In genomic region chr10:133217800-133218589, GRCh38 we compare ENCODE assay signal across 22 cellular contexts. TPM values are rescaled to one million over a fixed set of nuclear protein-coding genes. Genes with fewer than 3 reads are reported as not detected.
A peak's percentile ranks its signal among the peaks of the same experiment; 100 is the strongest.
DNase-seq lines count a peak whose midpoint lies in the region; ATAC-seq, FAIRE-seq and TF ChIP-seq lines count a peak whose summit lies in the region.
"Had no signal": no experiment of that assay in that cellular context is flagged by ENCODE, and none has a peak within 500 bp of the region (broad histone marks: within the 10 kb centered on the region; RNA-seq: fewer than 3 reads in every experiment).

No MANE protein-coding gene starts in this region.

- H3K4me2 ChIP-seq in GM23338 (no peak overlapping the region), K562 (ENCODE audit: insufficient read depth, low read length) (no peak overlapping the region), mesenchymal stem cell (ENCODE audit: low read length, poor library complexity, severe bottlenecking) (no peak overlapping the region), SK-N-SH (no peak overlapping the region)

- H3K27me3 ChIP-seq in GM23338 (ENCODE audit: insufficient read depth): no peaks in the 10 kb centered on the region
- H3K27me3 ChIP-seq in K562 (ENCODE audit: control insufficient read depth in 2 of 2, insufficient read depth in 2 of 2, low read length in 2 of 2): peaks cover 5 to 45% of the 10 kb centered on the region in 2 experiments
- H3K27me3 ChIP-seq in mesenchymal stem cell (ENCODE audit: control insufficient read depth in 1 of 2, insufficient read depth in 1 of 2, low read length in 2 of 2): peaks cover 12 to 22% of the 10 kb centered on the region in 2 experiments
- H3K27me3 ChIP-seq in SK-N-SH (ENCODE audit: insufficient read depth): peaks cover 60% of the 10 kb centered on the region
- H3K27me3 ChIP-seq in thyroid gland: no peaks in the 10 kb centered on the region

- H3K9me1 ChIP-seq in K562 (ENCODE audit: control insufficient read depth, insufficient read depth, low read length): no peaks in the 10 kb centered on the region

- H4K8ac ChIP-seq in mesenchymal stem cell (ENCODE audit: low read length): no peak overlapping the region

- no TSS peak for BruUV-seq in K562 (replicated peaks; lab: Mats Ljungman, UMichigan)

- peaks cover 3% of the 10 kb centered on the region for H3K4me1 Mint-ChIP-seq in GM23338
- H3K4me1 Mint-ChIP-seq: CD4-positive, CD25-positive, alpha-beta regulatory T cell had no signal

- H3K4me3 Mint-ChIP-seq in GM23338: no peak overlapping the region
- H3K4me3 Mint-ChIP-seq: CD4-positive, CD25-positive, alpha-beta regulatory T cell; CD8-positive, alpha-beta T cell; H9; HFFc6 had no signal

- H3K4ac ChIP-seq in mesenchymal stem cell (ENCODE audit: low read depth in 1 of 2, low read length in 2 of 2): no peak overlapping the region

- TF ChIP-seq RAD21 in K562 (CRISPR knock-in tag; conservative IDR thresholded peaks at IDR 0.05 in 1 of 2, IDR thresholded peaks at IDR 0.05 in 1 of 2) (no peak), SK-N-SH (IDR thresholded peaks at IDR 0.05; ENCODE audit: low read length) (no peak)

- in situ Hi-C loops in K562 (cut with MboI): no loop called here

- H3K4me1 ChIP-seq in GM23338 (ENCODE audit: insufficient read depth): 0 out of 2 replicates have a peak, but pooled peaks cover 4% of the 10 kb centered on the region
- H3K4me1 ChIP-seq in HEK293 (ENCODE audit: control insufficient read depth, insufficient read depth, low read length): no peaks in the 10 kb centered on the region
- H3K4me1 ChIP-seq in K562 (replicated peaks in 1 of 2; ENCODE audit: control insufficient read depth in 2 of 2, insufficient read depth in 2 of 2, low read length in 2 of 2): peaks cover 0 to 50% of the 10 kb centered on the region in 2 experiments; a peak in 2 of 5 replicates
- H3K4me1 ChIP-seq in mesenchymal stem cell (ENCODE audit: control insufficient read depth, insufficient read depth, low read depth, low read length): peaks cover 2% of the 10 kb centered on the region
- H3K4me1 ChIP-seq in SK-N-SH (ENCODE audit: control insufficient read depth in 1 of 2, insufficient read depth in 2 of 2, low read depth in 1 of 2, low read length in 1 of 2): no peaks in the 10 kb centered on the region
- H3K4me1 ChIP-seq in thyroid gland: no peaks in the 10 kb centered on the region
- H3K4me1 ChIP-seq: Caco-2 had no signal

- H3K36me3 Mint-ChIP-seq in GM23338 (ENCODE audit: low read depth): peaks cover 3% of the 10 kb centered on the region; the same call in 1 of the 3 replicates
- H3K36me3 Mint-ChIP-seq: CD4-positive, CD25-positive, alpha-beta regulatory T cell; CD8-positive, alpha-beta T cell had no signal

- H3K9me3 ChIP-seq in HEK293 (ENCODE audit: control insufficient read depth, insufficient read depth, low read depth, low read length): no peaks in the 10 kb centered on the region
- H3K9me3 ChIP-seq in K562 (replicated peaks; ENCODE audit: control insufficient read depth, insufficient read depth, low read depth, low read length): no peaks in the 10 kb centered on the region
- no peaks in the 10 kb centered on the region for H3K9me3 ChIP-seq in mesenchymal stem cell (ENCODE audit: control insufficient read depth, low read length)
- H3K9me3 ChIP-seq in SK-N-SH: no peaks in the 10 kb centered on the region
- H3K9me3 ChIP-seq in thyroid gland: no peaks in the 10 kb centered on the region
- H3K9me3 ChIP-seq: Caco-2 had no signal

- H3K27me3 Mint-ChIP-seq in GM23338 (ENCODE audit: insufficient read depth, low read depth, poor library complexity): peaks cover 11% of the 10 kb centered on the region

- no peak overlapping the region for H3K14ac ChIP-seq in mesenchymal stem cell (ENCODE audit: low read length in 2 of 2)

- TF ChIP-seq CTCF in GM23338 (conservative IDR thresholded peaks at IDR 0.05; ENCODE audit: low read depth in 2 of 2) (no peak), HEK293 (tag by site-specific recombination; IDR thresholded peaks at IDR 0.05) (no peak), K562 (IDR thresholded peaks at IDR 0.05 in 2 of 3, conservative IDR thresholded peaks at IDR 0.05 in 1 of 3; ENCODE audit: insufficient read depth in 2 of 3, low read depth in 1 of 3, low read length in 3 of 3) (no peak), SK-N-SH (IDR thresholded peaks at IDR 0.05) (no peak), thyroid gland (IDR thresholded peaks at IDR 0.05) (no peak)

- TF ChIP-seq EP300 in K562 (IDR thresholded peaks at IDR 0.05; ENCODE audit: low read length): no peak
- TF ChIP-seq EP300 in SK-N-SH (IDR thresholded peaks at IDR 0.05; ENCODE audit: borderline replicate concordance in 1 of 2, low read depth in 1 of 2, low read length in 1 of 2): no peak

- no peak overlapping the region for H3K18ac ChIP-seq in mesenchymal stem cell (ENCODE audit: low read depth in 1 of 2, low read length in 2 of 2)

- H3K9me2 ChIP-seq in GM23338 (ENCODE audit: insufficient read depth): no peaks in the 10 kb centered on the region
- H3K9me2 ChIP-seq in SK-N-SH: no peaks in the 10 kb centered on the region

- H3K9me3 Mint-ChIP-seq in GM23338: no peaks in the 10 kb centered on the region; the same call in 2 of the 3 replicates
- H3K9me3 Mint-ChIP-seq: CD4-positive, CD25-positive, alpha-beta regulatory T cell; CD8-positive, alpha-beta T cell had no signal

- TF ChIP-seq POLR2A in K562 (conservative IDR thresholded peaks at IDR 0.05) (no peak), thyroid gland (IDR thresholded peaks at IDR 0.05) (no peak)

- H3K36me3 ChIP-seq in GM23338 (ENCODE audit: insufficient read depth): no peaks in the 10 kb centered on the region
- H3K36me3 ChIP-seq in HEK293 (ENCODE audit: control insufficient read depth in 2 of 2, insufficient read depth in 1 of 2, low read length in 2 of 2): no peaks in the 10 kb centered on the region
- no peaks in the 10 kb centered on the region for H3K36me3 ChIP-seq in K562 (ENCODE audit: control insufficient read depth, insufficient read depth, low read length)
- H3K36me3 ChIP-seq in mesenchymal stem cell (ENCODE audit: control insufficient read depth in 1 of 2, insufficient read depth in 2 of 2, low read depth in 1 of 2, low read length in 2 of 2): no peaks in the 10 kb centered on the region
- H3K36me3 ChIP-seq in SK-N-SH (replicated peaks in 1 of 2; ENCODE audit: control insufficient read depth in 1 of 2, insufficient read depth in 2 of 2, low read length in 1 of 2): no peaks in the 10 kb centered on the region
- no peaks in the 10 kb centered on the region for H3K36me3 ChIP-seq in thyroid gland

- H4K20me1 ChIP-seq in GM23338 (replicated peaks; ENCODE audit: insufficient read depth): no peaks in the 10 kb centered on the region
- no peaks in the 10 kb centered on the region for H4K20me1 ChIP-seq in K562 (replicated peaks; ENCODE audit: control insufficient read depth, insufficient read depth, low read length)
- H4K20me1 ChIP-seq in SK-N-SH (ENCODE audit: insufficient read depth): no peaks in the 10 kb centered on the region

- H2BK120ac ChIP-seq in mesenchymal stem cell (ENCODE audit: low read depth, low read length): no peak overlapping the region

- no peak overlapping the region for H3K4me3 ChIP-seq in GM23338
- H3K4me3 ChIP-seq in HEK293 (ENCODE audit: low read depth, low read length): no peak overlapping the region
- no peak overlapping the region for H3K4me3 ChIP-seq in K562
- no peak overlapping the region for H3K4me3 ChIP-seq in mesenchymal stem cell (ENCODE audit: insufficient read depth in 1 of 2, low read depth in 1 of 2, low read length in 2 of 2)
- no peak overlapping the region for H3K4me3 ChIP-seq in SK-N-SH (ENCODE audit: low read depth in 2 of 2, low read length in 1 of 2)
- no peak overlapping the region for H3K4me3 ChIP-seq in thyroid gland (replicated peaks in 1 of 3)

- no peak overlapping the region for H3K23ac ChIP-seq in mesenchymal stem cell (ENCODE audit: low read length in 2 of 2)

- intact Hi-C loops in K562 (cut with micrococcal nuclease): no loop called here
- intact Hi-C loops in thyroid gland (cut with DNase I): no loop called here

- WGBS in K562 (ENCODE audit: insufficient coverage, low coverage, missing lambda C conversion rate): 37% methylated on average over 15 of the region's 25 CpGs
- 87% methylated on average over 25 of the region's 25 CpGs for WGBS in mesenchymal stem cell
- WGBS in SK-N-SH (ENCODE audit: low lambda C conversion rate): 46% methylated on average over 13 of the region's 25 CpGs
- 93 to 94% methylated on average over 16 to 25 of the region's 25 CpGs for WGBS in thyroid gland, 2 donors

- no peaks in the 10 kb centered on the region for H3K79me2 ChIP-seq in GM23338 (replicated peaks; ENCODE audit: insufficient read depth)
- no peaks in the 10 kb centered on the region for H3K79me2 ChIP-seq in K562 (ENCODE audit: control insufficient read depth, insufficient read depth, low read length)
- no peaks in the 10 kb centered on the region for H3K79me2 ChIP-seq in SK-N-SH (ENCODE audit: insufficient read depth)

- H2AFZ ChIP-seq in GM23338: no peak overlapping the region
- no peak overlapping the region for H2AFZ ChIP-seq in K562 (ENCODE audit: low read depth, low read length)
- no peak overlapping the region for H2AFZ ChIP-seq in mesenchymal stem cell (ENCODE audit: low read depth, low read length)
- no peak overlapping the region for H2AFZ ChIP-seq in SK-N-SH (ENCODE audit: low read depth)

- no peak overlapping the region for H3K27ac Mint-ChIP-seq in GM23338
- H3K27ac Mint-ChIP-seq: CD4-positive, CD25-positive, alpha-beta regulatory T cell; CD8-positive, alpha-beta T cell; H9; HFFc6 had no signal

- H3F3A ChIP-seq in GM23338 (replicated peaks; ENCODE audit: low read depth) (peaks cover 14% of the 10 kb centered on the region; the same call in 1 of the 2 replicates), SK-N-SH (replicated peaks; ENCODE audit: insufficient read depth) (no peaks in the 10 kb centered on the region)

- H3K9ac ChIP-seq in K562 (ENCODE audit: insufficient read depth in 1 of 2, low read depth in 2 of 2, low read length in 2 of 2) (no peak overlapping the region), mesenchymal stem cell (ENCODE audit: low read length) (no peak overlapping the region), SK-N-SH (no peak overlapping the region)

- POLR2A ChIA-PET in HEK293 (lab: Yijun Ruan, JAX) (no interaction called here), K562 (lab: Yijun Ruan, JAX) (interaction anchor here (0.6 to 1.3 kb wide), 3 partner anchors 17 to 61 kb away, joined by 3 to 4 read pairs (median 3); no protein-coding TSS in a partner anchor), SK-N-SH (lab: Yijun Ruan, JAX) (no interaction called here)

- no peak overlapping the region for H2BK5ac ChIP-seq in mesenchymal stem cell (ENCODE audit: low read depth, low read length, poor library complexity, severe bottlenecking)

- CTCF ChIA-PET in HEK293 (lab: Yijun Ruan, JAX) (no interaction called here), K562 (lab: Yijun Ruan, JAX; ENCODE audit: low intra/inter-chr PET ratio) (no interaction called here), SK-N-SH (lab: Yijun Ruan, JAX) (interaction anchor here (1.0 kb wide), 1 partner anchor 9 kb away, joined by 3 read pairs; no protein-coding TSS in a partner anchor)

- ATAC-seq in GM23338 (peak; percentile 11), K562 (no peak)
- ATAC-seq: CD8-positive, alpha-beta T cell; HCT116 had no signal

- DNase-seq in GM23338 (ENCODE audit: low spot score): no peak
- no peak for DNase-seq in K562 (ENCODE audit: extremely low read depth in 1 of 4, low spot score in 3 of 4)
- DNase-seq in mesenchymal stem cell: no peak
- no peak for DNase-seq in SK-N-SH
- no peak for DNase-seq in CD1c-positive myeloid dendritic cell (ENCODE audit: extremely low spot score)
- DNase-seq in thyroid gland: no peak
- DNase-seq: C1 segment of cervical spinal cord; Caco-2; CD4-positive, CD25-positive, alpha-beta regulatory T cell; DMS153; DND-41; H9; HFFc6 had no signal

- peak overlapping the region; percentile 61 for H4K91ac ChIP-seq in mesenchymal stem cell (ENCODE audit: low read length)

- FAIRE-seq in K562 (lab: Jason Lieb, UNC): no peak
- FAIRE-seq: G401.6, GM12892 had no signal

- H3K27ac ChIP-seq in GM23338 (ENCODE audit: low read depth): no peak overlapping the region
- H3K27ac ChIP-seq in HEK293 (ENCODE audit: extremely low read depth, low read depth, low read length): no peak overlapping the region
- H3K27ac ChIP-seq in K562 (ENCODE audit: extremely low read depth, low read depth, low read length): no peak overlapping the region
- no peak overlapping the region for H3K27ac ChIP-seq in mesenchymal stem cell (ENCODE audit: low read length, poor library complexity, severe bottlenecking)
- H3K27ac ChIP-seq in SK-N-SH (ENCODE audit: low read depth in 2 of 2, low read length in 1 of 2): no peak overlapping the region
- H3K27ac ChIP-seq in thyroid gland: no peak overlapping the region

- no peak overlapping the region for H2BK15ac ChIP-seq in mesenchymal stem cell (ENCODE audit: low read depth, poor library complexity, severe bottlenecking)

- no peaks in the 10 kb centered on the region for H3K79me1 ChIP-seq in mesenchymal stem cell (replicated peaks; ENCODE audit: low read length, poor library complexity, severe bottlenecking)

- H2BK12ac ChIP-seq in mesenchymal stem cell (ENCODE audit: low read length in 2 of 2): no peak overlapping the region

- no peak overlapping the region for H2AK5ac ChIP-seq in mesenchymal stem cell (ENCODE audit: low read length, severe bottlenecking)

RNA-seq across cellular contexts. Expression of gene UTF1, which starts 12.0 kb away (rescaled TPM):
- 7.7 and 12.2 TPM in 2 replicates for total RNA-seq in GM23338 (2014; rRNA removed; shearing (Covaris generic))
- 51.4 and 55.7 TPM in 2 replicates for polyA plus RNA-seq in GM23338 (2016; fragmentation: Nextera tagmentation; extraction: Ambion mirVana)
- not detected in 2 replicates for total RNA-seq in K562 (2011; cell fraction: chromatin; rRNA removed; ENCODE audit: low replicate concordance)
- total RNA-seq in K562 (2011; cell fraction: nucleolus; rRNA removed): not detected in 2 replicates
- total RNA-seq in K562 (2011; cell fraction: nucleoplasm; rRNA removed): not detected in 2 replicates
- not detected in 2 replicates for total RNA-seq in K562 (2014; rRNA removed)
- total RNA-seq in K562 (2014; rRNA removed; fragmentation: Illumina TruSeq; extraction: Trizol): not detected in 2 replicates
- not detected in 2 replicates for total RNA-seq in K562 (2015; rRNA removed; fragmentation: Illumina TruSeq; extraction: Trizol)
- 0.16 and 0.35 TPM in 2 replicates for total RNA-seq in K562 (2021)
- not detected in 2 replicates for polyA plus RNA-seq in K562 (2011; rRNA removed)
- polyA plus RNA-seq in K562 (2011; cell fraction: cytosol; rRNA removed): 0.12 TPM in 1 of 2 replicates, not detected in the other
- polyA plus RNA-seq in K562 (2011; cell fraction: nucleus; rRNA removed): 0.14 TPM in 1 of 2 replicates, not detected in the other
- 0.09 and 0.28 TPM in 2 replicates for polyA plus RNA-seq in K562 (2012)
- polyA plus RNA-seq in K562 (2014; fragmentation: Illumina TruSeq; extraction: Trizol): not detected in 2 replicates
- polyA plus RNA-seq in K562 (2014; fragmentation: Nextera tagmentation; extraction: Ambion mirVana): not detected
- 0.46 TPM in 1 of 2 replicates, not detected in the other for polyA plus RNA-seq in K562 (2014; rRNA removed)
- polyA minus RNA-seq in K562 (2011; rRNA and poly(A)+ RNA removed): not detected in 2 replicates
- not detected in 2 replicates for polyA minus RNA-seq in K562 (2011; cell fraction: cytosol; rRNA and poly(A)+ RNA removed)
- polyA minus RNA-seq in K562 (2011; cell fraction: nucleus; rRNA and poly(A)+ RNA removed): not detected in 2 replicates
- polyA plus RNA-seq in mesenchymal stem cell (2013, experiment 1 of 2): not detected
- polyA plus RNA-seq in mesenchymal stem cell (2013, experiment 2 of 2): not detected
- polyA plus RNA-seq in SK-N-SH (2012; rRNA removed): not detected in 2 replicates
- not detected in 2 replicates for polyA plus RNA-seq in SK-N-SH (2012; cell fraction: cytosol; rRNA removed)
- polyA plus RNA-seq in SK-N-SH (2012; cell fraction: nucleus; rRNA removed): not detected in 2 replicates
- total RNA-seq in thyroid gland: not detected
- total RNA-seq: A172; A673; Caco-2; CD4-positive, CD25-positive, alpha-beta regulatory T cell; CD8-positive, alpha-beta T cell; H4; HFFc6 had no signal
- polyA plus RNA-seq: BJ; CD4-positive, CD25-positive, alpha-beta regulatory T cell had no signal

RNA-seq across cellular contexts. Expression of gene VENTX, which starts 19.7 kb away (rescaled TPM):
- total RNA-seq in GM23338 (2014; rRNA removed; shearing (Covaris generic)): 6.3 and 8.1 TPM in 2 replicates
- polyA plus RNA-seq in GM23338 (2016; fragmentation: Nextera tagmentation; extraction: Ambion mirVana): 4.8 and 5.1 TPM in 2 replicates
- 1.8 and 3.5 TPM in 2 replicates for total RNA-seq in K562 (2011; cell fraction: chromatin; rRNA removed; ENCODE audit: low replicate concordance)
- total RNA-seq in K562 (2011; cell fraction: nucleolus; rRNA removed): 2.1 and 2.7 TPM in 2 replicates
- total RNA-seq in K562 (2011; cell fraction: nucleoplasm; rRNA removed): 1.6 and 1.7 TPM in 2 replicates
- 0.45 and 0.49 TPM in 2 replicates for total RNA-seq in K562 (2014; rRNA removed)
- total RNA-seq in K562 (2014; rRNA removed; fragmentation: Illumina TruSeq; extraction: Trizol): 0.16 and 0.18 TPM in 2 replicates
- total RNA-seq in K562 (2015; rRNA removed; fragmentation: Illumina TruSeq; extraction: Trizol): 0.07 and 0.23 TPM in 2 replicates
- 0.55 and 0.69 TPM in 2 replicates for total RNA-seq in K562 (2021)
- polyA plus RNA-seq in K562 (2011; rRNA removed): 0.03 and 0.21 TPM in 2 replicates
- 0.07 and 0.60 TPM in 2 replicates for polyA plus RNA-seq in K562 (2011; cell fraction: cytosol; rRNA removed)
- 0.17 and 2.0 TPM in 2 replicates for polyA plus RNA-seq in K562 (2011; cell fraction: nucleus; rRNA removed)
- 0.48 and 1.4 TPM in 2 replicates for polyA plus RNA-seq in K562 (2012)
- polyA plus RNA-seq in K562 (2014; fragmentation: Illumina TruSeq; extraction: Trizol): 0.19 and 0.29 TPM in 2 replicates
- polyA plus RNA-seq in K562 (2014; fragmentation: Nextera tagmentation; extraction: Ambion mirVana): under 1 TPM in 1 of 2 experiments, not detected in 1; 0.07 TPM
- 0.36 and 0.70 TPM in 2 replicates for polyA plus RNA-seq in K562 (2014; rRNA removed)
- not detected in 2 replicates for polyA minus RNA-seq in K562 (2011; rRNA and poly(A)+ RNA removed)
- polyA minus RNA-seq in K562 (2011; cell fraction: cytosol; rRNA and poly(A)+ RNA removed): not detected in 2 replicates
- 0.11 and 0.27 TPM in 2 replicates for polyA minus RNA-seq in K562 (2011; cell fraction: nucleus; rRNA and poly(A)+ RNA removed)
- not detected for polyA plus RNA-seq in mesenchymal stem cell (2013, experiment 1 of 2)
- polyA plus RNA-seq in mesenchymal stem cell (2013, experiment 2 of 2): not detected
- polyA plus RNA-seq in SK-N-SH (2012; rRNA removed): not detected in 2 replicates
- not detected in 2 replicates for polyA plus RNA-seq in SK-N-SH (2012; cell fraction: cytosol; rRNA removed)
- polyA plus RNA-seq in SK-N-SH (2012; cell fraction: nucleus; rRNA removed): not detected in 2 replicates
- 1 to 10 TPM in 1 of 4 donors, under 1 TPM in 2, not detected in 1; 0.40 to 1.3 (median 0.63) TPM for total RNA-seq in thyroid gland
- total RNA-seq: A172; A673; Caco-2; CD4-positive, CD25-positive, alpha-beta regulatory T cell; CD8-positive, alpha-beta T cell; H4; HFFc6 had no signal
- polyA plus RNA-seq: BJ; CD4-positive, CD25-positive, alpha-beta regulatory T cell had no signal

RNA-seq across cellular contexts. Expression of gene KNDC1, which starts 58.0 kb away (rescaled TPM):
- 8.2 and 16.0 TPM in 2 replicates for total RNA-seq in GM23338 (2014; rRNA removed; shearing (Covaris generic))
- 1.8 and 1.9 TPM in 2 replicates for polyA plus RNA-seq in GM23338 (2016; fragmentation: Nextera tagmentation; extraction: Ambion mirVana)
- 0.86 TPM in 1 of 2 replicates, not detected in the other for total RNA-seq in K562 (2011; cell fraction: chromatin; rRNA removed; ENCODE audit: low replicate concordance)
- 1.5 and 1.8 TPM in 2 replicates for total RNA-seq in K562 (2011; cell fraction: nucleolus; rRNA removed)
- 2.1 TPM in 1 of 2 replicates, not detected in the other for total RNA-seq in K562 (2011; cell fraction: nucleoplasm; rRNA removed)
- total RNA-seq in K562 (2014; rRNA removed): under 0.01 TPM in 1 of 2 replicates, not detected in the other
- total RNA-seq in K562 (2014; rRNA removed; fragmentation: Illumina TruSeq; extraction: Trizol): not detected in 2 replicates
- not detected in 2 replicates for total RNA-seq in K562 (2015; rRNA removed; fragmentation: Illumina TruSeq; extraction: Trizol)
- 0.11 TPM in 1 of 2 replicates, not detected in the other for total RNA-seq in K562 (2021)
- 0.20 and 0.26 TPM in 2 replicates for polyA plus RNA-seq in K562 (2011; rRNA removed)
- 0.04 and 0.18 TPM in 2 replicates for polyA plus RNA-seq in K562 (2011; cell fraction: cytosol; rRNA removed)
- polyA plus RNA-seq in K562 (2011; cell fraction: nucleus; rRNA removed): 0.52 and 2.3 TPM in 2 replicates
- 0.07 and 1.1 TPM in 2 replicates for polyA plus RNA-seq in K562 (2012)
- polyA plus RNA-seq in K562 (2014; fragmentation: Illumina TruSeq; extraction: Trizol): not detected in 2 replicates
- polyA plus RNA-seq in K562 (2014; fragmentation: Nextera tagmentation; extraction: Ambion mirVana): not detected
- 0.07 TPM in 1 of 2 replicates, not detected in the other for polyA plus RNA-seq in K562 (2014; rRNA removed)
- polyA minus RNA-seq in K562 (2011; rRNA and poly(A)+ RNA removed): not detected in 2 replicates
- not detected in 2 replicates for polyA minus RNA-seq in K562 (2011; cell fraction: cytosol; rRNA and poly(A)+ RNA removed)
- 0.11 and 0.27 TPM in 2 replicates for polyA minus RNA-seq in K562 (2011; cell fraction: nucleus; rRNA and poly(A)+ RNA removed)
- 0.07 TPM for polyA plus RNA-seq in mesenchymal stem cell (2013, experiment 1 of 2)
- 0.12 TPM for polyA plus RNA-seq in mesenchymal stem cell (2013, experiment 2 of 2)
- 1.4 TPM in 2 replicates for polyA plus RNA-seq in SK-N-SH (2012; rRNA removed)
- polyA plus RNA-seq in SK-N-SH (2012; cell fraction: cytosol; rRNA removed): 0.26 and 0.76 TPM in 2 replicates
- 3.6 and 6.5 TPM in 2 replicates for polyA plus RNA-seq in SK-N-SH (2012; cell fraction: nucleus; rRNA removed)
- 1 to 10 TPM; 2.1 to 9.3 (median 3.5) TPM for total RNA-seq in thyroid gland
- total RNA-seq: A673; CD8-positive, alpha-beta T cell had no signal
- polyA plus RNA-seq: CD4-positive, CD25-positive, alpha-beta regulatory T cell had no signal

RNA-seq across cellular contexts. Expression of gene ADAM8, which starts 58.7 kb away (rescaled TPM):
- total RNA-seq in GM23338 (2014; rRNA removed; shearing (Covaris generic)): 5.5 and 7.4 TPM in 2 replicates
- 1.9 and 2.1 TPM in 2 replicates for polyA plus RNA-seq in GM23338 (2016; fragmentation: Nextera tagmentation; extraction: Ambion mirVana)
- 8.0 and 37.9 TPM in 2 replicates for total RNA-seq in K562 (2011; cell fraction: chromatin; rRNA removed; ENCODE audit: low replicate concordance)
- 34.7 and 35.9 TPM in 2 replicates for total RNA-seq in K562 (2011; cell fraction: nucleolus; rRNA removed)
- total RNA-seq in K562 (2011; cell fraction: nucleoplasm; rRNA removed): 11.8 and 15.8 TPM in 2 replicates
- 2.9 and 3.3 TPM in 2 replicates for total RNA-seq in K562 (2014; rRNA removed)
- 0.19 and 0.25 TPM in 2 replicates for total RNA-seq in K562 (2014; rRNA removed; fragmentation: Illumina TruSeq; extraction: Trizol)
- 1.0 TPM in 2 replicates for total RNA-seq in K562 (2015; rRNA removed; fragmentation: Illumina TruSeq; extraction: Trizol)
- total RNA-seq in K562 (2021): 6.1 and 7.0 TPM in 2 replicates
- polyA plus RNA-seq in K562 (2011; rRNA removed): 1.5 and 5.8 TPM in 2 replicates
- 5.3 and 5.8 TPM in 2 replicates for polyA plus RNA-seq in K562 (2011; cell fraction: cytosol; rRNA removed)
- polyA plus RNA-seq in K562 (2011; cell fraction: nucleus; rRNA removed): 42.9 and 49.0 TPM in 2 replicates
- 4.0 and 16.8 TPM in 2 replicates for polyA plus RNA-seq in K562 (2012)
- polyA plus RNA-seq in K562 (2014; fragmentation: Illumina TruSeq; extraction: Trizol): 1.1 and 3.4 TPM in 2 replicates
- polyA plus RNA-seq in K562 (2014; fragmentation: Nextera tagmentation; extraction: Ambion mirVana): under 1 TPM; 0.07 to 0.14 TPM
- 5.0 and 7.2 TPM in 2 replicates for polyA plus RNA-seq in K562 (2014; rRNA removed)
- polyA minus RNA-seq in K562 (2011; rRNA and poly(A)+ RNA removed): 1.0 and 1.6 TPM in 2 replicates
- 3.1 and 5.6 TPM in 2 replicates for polyA minus RNA-seq in K562 (2011; cell fraction: cytosol; rRNA and poly(A)+ RNA removed)
- polyA minus RNA-seq in K562 (2011; cell fraction: nucleus; rRNA and poly(A)+ RNA removed): 14.7 and 18.5 TPM in 2 replicates
- polyA plus RNA-seq in mesenchymal stem cell (2013, experiment 1 of 2): 0.50 TPM
- 0.41 TPM for polyA plus RNA-seq in mesenchymal stem cell (2013, experiment 2 of 2)
- 1.6 and 1.7 TPM in 2 replicates for polyA plus RNA-seq in SK-N-SH (2012; rRNA removed)
- polyA plus RNA-seq in SK-N-SH (2012; cell fraction: cytosol; rRNA removed): 0.33 and 0.42 TPM in 2 replicates
- polyA plus RNA-seq in SK-N-SH (2012; cell fraction: nucleus; rRNA removed): 13.7 and 16.4 TPM in 2 replicates
- 1 to 10 TPM; 1.6 to 9.8 (median 2.6) TPM for total RNA-seq in thyroid gland
